8 cellular contexts compared by ENCODE assay signal in the genomic region with DNA sequence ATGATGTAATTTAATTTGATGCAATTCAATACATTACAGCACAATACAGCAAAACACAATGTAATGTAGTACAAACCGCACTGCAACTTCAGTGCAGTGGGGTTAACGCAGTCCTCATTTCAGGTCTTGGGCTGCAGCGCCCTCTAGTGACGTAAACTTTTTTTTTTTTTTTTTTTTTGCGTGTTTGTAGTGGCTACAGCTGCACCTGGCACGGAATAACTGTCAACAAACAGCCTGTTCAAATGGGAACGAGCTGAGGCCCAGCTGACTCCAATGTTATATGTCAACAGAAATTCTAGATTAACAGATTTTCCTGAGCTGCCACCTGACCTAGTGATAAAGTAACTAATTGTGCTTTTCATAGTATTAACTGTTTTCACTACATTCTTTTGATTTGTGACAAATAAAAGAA. TPM values are rescaled to one million over a fixed set of nuclear protein-coding genes. Genes with fewer than 3 reads are reported as not detected.
A peak's percentile ranks its signal among the peaks of the same experiment; 100 is the strongest.
DNase-seq lines count a peak whose midpoint lies in the region; TF ChIP-seq lines count a peak whose summit lies in the region.

No MANE protein-coding gene starts in this region.

- H3K9me3 Mint-ChIP-seq in nephron progenitor cell: no peaks in the 10 kb centered on the region

- H3K4me1 Mint-ChIP-seq in nephron progenitor cell: peaks cover 7% of the 10 kb centered on the region

- POLR2A ChIA-PET in AG04449 (lab: Yijun Ruan, JAX): no interaction called here

- H3K4me3 ChIP-seq in AG04449 (ENCODE audit: low read depth, low read length): no peak overlapping the region
- H3K4me3 ChIP-seq in MG63: no peak overlapping the region
- H3K4me3 ChIP-seq in epithelial cell of esophagus (ENCODE audit: low read length): no peak overlapping the region

- H3K9me3 ChIP-seq in MG63: no peaks in the 10 kb centered on the region

- no peaks in the 10 kb centered on the region for H3K36me3 Mint-ChIP-seq in nephron progenitor cell (ENCODE audit: low read depth)

- H3K27me3 Mint-ChIP-seq in nephron progenitor cell (ENCODE audit: low read depth, poor library complexity): peaks cover 14% of the 10 kb centered on the region

- H3K36me3 ChIP-seq in MG63: no peaks in the 10 kb centered on the region

- H3K27ac Mint-ChIP-seq in nephron progenitor cell: no peak overlapping the region

- DNase-seq in AG04449 (ENCODE audit: low read depth, low spot score): no peak
- DNase-seq in GM10266 (ENCODE audit: extremely low spot score): peak; percentile 40
- DNase-seq in HCEC 1CT: peak; percentile 29
- DNase-seq in MG63: peak; percentile 7
- DNase-seq in RPMI7951 (ENCODE audit: low read depth): peak; percentile 53
- DNase-seq in epithelial cell of esophagus (ENCODE audit: low read depth): peak; percentile 64
- DNase-seq in nephron progenitor cell: no peak
- no peak for DNase-seq in activated effector memory CD4-positive, alpha-beta T cell treated with Interleukin-2 at 50 U/mL for 16 hours

- CTCF ChIA-PET in AG04449 (lab: Yijun Ruan, JAX): interaction anchor here (0.6 to 6.5 kb wide), 28 partner anchors 8 to 510 kb away, joined by 3 to 82 read pairs (median 4); partner anchors contain the start of genes CXCL2 and CXCL3

- no peaks in the 10 kb centered on the region for H3K27me3 ChIP-seq in MG63

- TF ChIP-seq CTCF in AG04449 (IDR thresholded peaks at IDR 0.05; ENCODE audit: insufficient read depth, low read length, missing control alignments) (peak; percentile 34), GM10266 (IDR thresholded peaks at IDR 0.05; ENCODE audit: control insufficient read depth, insufficient read depth, low read depth, missing control alignments) (peak; percentile 35), epithelial cell of esophagus (IDR thresholded peaks at IDR 0.05; ENCODE audit: insufficient read depth, low read depth, low read length, missing control alignments) (peak; percentile 69), nephron progenitor cell (IDR thresholded peaks at IDR 0.05) (peak; percentile 63)

- H3K4me3 Mint-ChIP-seq in nephron progenitor cell: no peak overlapping the region

RNA-seq across cellular contexts. Expression of gene RASSF6, which starts 33.5 kb away (rescaled TPM):
- total RNA-seq in MG63 (2014; rRNA removed; shearing (Covaris generic); ENCODE audit: low replicate concordance): not detected in 2 replicates
- total RNA-seq in RPMI7951 (2014; rRNA removed; shearing (Covaris generic)): under 0.01 and 0.12 TPM in 2 replicates

Comparison
In these comparisons a context has a peak if more than half of its experiments do, and no peak if none do; other contexts are left out.
1. DNase-seq: peak in GM10266 (single experiment), HCEC 1CT (single experiment), MG63 (single experiment), RPMI7951 (single experiment) and epithelial cell of esophagus (single experiment); none in AG04449 (single experiment), nephron progenitor cell (single experiment) and activated effector memory CD4-positive, alpha-beta T cell treated with Interleukin-2 at 50 U/mL for 16 hours (single experiment).
2. Peak in every context shown above with its lines, with median percentiles within 50 percentile points of each other: CTCF ChIP-seq.